Comparison of ENCODE assay signal across 11 cellular contexts in the genomic region with DNA sequence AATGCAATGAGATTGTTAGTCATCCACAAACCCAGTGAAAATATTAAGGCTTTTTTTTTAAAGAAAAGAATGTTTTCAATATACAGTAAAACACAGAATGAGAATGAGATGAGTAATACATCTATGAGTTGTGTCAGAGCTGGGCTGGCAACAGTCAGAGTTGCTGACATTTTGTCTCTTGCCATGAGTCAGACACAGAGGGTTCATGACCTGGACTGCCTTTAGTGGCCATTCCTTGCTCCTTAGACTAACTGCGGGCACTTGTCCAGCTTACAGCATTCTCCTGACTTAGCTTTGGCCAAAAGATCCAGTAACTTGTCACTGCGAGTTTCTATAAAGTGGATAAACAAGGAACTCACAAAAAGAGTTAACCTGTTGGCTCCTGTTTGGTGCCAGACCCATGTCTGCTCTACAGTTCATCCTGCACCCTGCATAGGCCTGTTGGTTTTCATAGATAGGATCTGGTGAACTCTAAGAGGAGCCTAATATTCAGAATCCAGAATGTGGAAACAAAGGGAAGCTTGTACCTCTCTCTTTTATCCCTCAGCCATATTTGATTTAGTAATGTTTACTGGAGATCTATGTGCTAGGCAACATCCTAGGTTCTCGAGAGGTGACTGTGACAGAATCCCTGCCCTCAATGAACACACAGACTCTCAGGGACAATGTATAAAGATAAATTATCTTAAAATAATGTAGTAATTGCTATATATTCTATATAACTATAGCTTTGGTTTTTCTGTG.
A peak's percentile ranks its signal among the peaks of the same experiment; 100 is the strongest.
DNase-seq lines count a peak whose midpoint lies in the region; ATAC-seq and TF ChIP-seq lines count a peak whose summit lies in the region.
"Had no signal": no experiment of that assay in that cellular context is flagged by ENCODE, and none has a peak within 500 bp of the region (broad histone marks: within the 10 kb centered on the region; RNA-seq: fewer than 3 reads in every experiment).

No MANE protein-coding gene starts in this region.

- TF ChIP-seq CTCF in AG04450 (IDR thresholded peaks at IDR 0.05; ENCODE audit: low read depth, low read length) (no peak), brain microvascular endothelial cell (IDR thresholded peaks at IDR 0.05; ENCODE audit: low read depth, low read length, missing control alignments) (no peak), kidney epithelial cell (IDR thresholded peaks at IDR 0.05; ENCODE audit: insufficient read depth, low read length, poor library complexity, severe bottlenecking) (no peak)

- H3K27ac ChIP-seq in AG04450 (ENCODE audit: low read depth, low read length), result peak overlapping the region; percentile 22
- peak overlapping the region; percentile 47 for H3K27ac ChIP-seq in brain microvascular endothelial cell
- H3K27ac ChIP-seq in effector memory CD4-positive, alpha-beta T cell (ENCODE audit: insufficient read depth, low read length, poor library complexity, severe bottlenecking), result no peak overlapping the region
- H3K27ac ChIP-seq: heart right ventricle, prostate gland had no signal

- in situ Hi-C loops in brain microvascular endothelial cell (cut with HindIII; ENCODE audit: low pct_ligation_motif_present, low sequenced_read_pairs), result no loop called here

- H3K36me3 ChIP-seq in brain microvascular endothelial cell (replicated peaks) (no peaks in the 10 kb centered on the region), kidney epithelial cell (ENCODE audit: control insufficient read depth, insufficient read depth, low read length) (no peaks in the 10 kb centered on the region)
- H3K36me3 ChIP-seq in effector memory CD4-positive, alpha-beta T cell (ENCODE audit: control insufficient read depth, insufficient read depth, low read length), result no peaks in the 10 kb centered on the region
- H3K36me3 ChIP-seq: heart right ventricle, prostate gland had no signal

- DNase-seq in AG04450 (ENCODE audit: low read depth, low spot score) (peak; percentile 79), brain microvascular endothelial cell (peak; percentile 96), kidney epithelial cell (ENCODE audit: low read depth) (peak; percentile 67), NCI-H2029 treated with DMSO at 0.1 percent for 48 hours (lab: John Stamatoyannopoulos, UW) (no peak), superior temporal gyrus (ENCODE audit: extremely low spot score) (no peak)
- DNase-seq in effector memory CD4-positive, alpha-beta T cell, result no peak
- DNase-seq: stimulated activated naive CD4-positive, alpha-beta T cell treated with Interleukin-2 at 50 U/mL for 16 hours had no signal

- H3K9me3 ChIP-seq in AG04450 (ENCODE audit: control insufficient read depth, insufficient read depth, low read length), result no peaks in the 10 kb centered on the region
- no peaks in the 10 kb centered on the region for H3K9me3 ChIP-seq in effector memory CD4-positive, alpha-beta T cell (ENCODE audit: control insufficient read depth, low read length)
- H3K9me3 ChIP-seq: heart right ventricle, prostate gland had no signal

- ATAC-seq in HG03432 (IDR thresholded peaks at IDR 0.05; ENCODE audit: unreplicated experiment) (peak; percentile 47), HG02938 (IDR thresholded peaks at IDR 0.05; ENCODE audit: unreplicated experiment) (no peak)

- H3K27me3 ChIP-seq in AG04450 (ENCODE audit: control insufficient read depth, insufficient read depth, low read length), result no peaks in the 10 kb centered on the region
- no peaks in the 10 kb centered on the region for H3K27me3 ChIP-seq in brain microvascular endothelial cell (replicated peaks)
- H3K27me3 ChIP-seq in kidney epithelial cell (ENCODE audit: control insufficient read depth, insufficient read depth, low read length), result no peaks in the 10 kb centered on the region
- no peaks in the 10 kb centered on the region for H3K27me3 ChIP-seq in effector memory CD4-positive, alpha-beta T cell (replicated peaks; ENCODE audit: control insufficient read depth, insufficient read depth, low read length, poor library complexity, severe bottlenecking)
- H3K27me3 ChIP-seq: heart right ventricle had no signal

- H3K4me3 ChIP-seq in AG04450 (ENCODE audit: low read depth, low read length), result no peak overlapping the region
- H3K4me3 ChIP-seq in brain microvascular endothelial cell (ENCODE audit: low read depth, low read length), result no peak overlapping the region
- H3K4me3 ChIP-seq in kidney epithelial cell (ENCODE audit: low read depth, low read length), result no peak overlapping the region
- no peak overlapping the region for H3K4me3 ChIP-seq in effector memory CD4-positive, alpha-beta T cell (ENCODE audit: insufficient read depth, low read depth, low read length, poor library complexity, severe bottlenecking)
- H3K4me3 ChIP-seq: heart right ventricle, prostate gland had no signal

- H3K4me1 ChIP-seq in effector memory CD4-positive, alpha-beta T cell (ENCODE audit: control insufficient read depth, insufficient read depth, low read length, poor library complexity, severe bottlenecking), result no peaks in the 10 kb centered on the region
- H3K4me1 ChIP-seq: heart right ventricle, prostate gland had no signal

- CTCF ChIA-PET in AG04450 (lab: Charles Lee), result no interaction called here

- POLR2A ChIA-PET in AG04450 (lab: Yijun Ruan, JAX), result interaction anchor here (1.0 kb wide), 1 partner anchor 24 kb away, joined by 8 read pairs; no protein-coding TSS in a partner anchor

Comparison
In these comparisons a context has a peak if more than half of its experiments do, and no peak if none do; other contexts are left out.
1. DNase-seq: peak in AG04450 (single experiment), brain microvascular endothelial cell (single experiment) and kidney epithelial cell (single experiment); none in NCI-H2029 treated with DMSO at 0.1 percent for 48 hours (single experiment), effector memory CD4-positive, alpha-beta T cell (0 of 3) and superior temporal gyrus (single experiment).